Comparison of ENCODE assay signal across 28 cellular contexts in genomic region chr3:123686254-123686653, GRCh38.
DNase-seq lines count a peak whose midpoint lies in the region; ATAC-seq, FAIRE-seq and TF ChIP-seq lines count a peak whose summit lies in the region.
"Had no signal": no experiment of that assay in that cellular context is flagged by ENCODE, and none has a peak within 500 bp of the region (broad histone marks: within the 10 kb centered on the region; RNA-seq: fewer than 3 reads in every experiment).

No MANE protein-coding gene starts in this region.

- POLR2A ChIA-PET in HepG2 (lab: Yijun Ruan, JAX), result interaction anchor here (0.7 kb wide), 2 partner anchors 16 to 33 kb away, joined by 3 read pairs; no protein-coding TSS in a partner anchor

- TF ChIP-seq RAD21 in HepG2 (CRISPR knock-in tag; IDR thresholded peaks at IDR 0.05), result no peak

- TF ChIP-seq POLR2A in HepG2 (IDR thresholded peaks at IDR 0.05; ENCODE audit: insufficient read depth in 1 of 2, low read depth in 2 of 2, low read length in 2 of 2) (no peak), right lobe of liver (IDR thresholded peaks at IDR 0.05) (no peak)

- DNase-seq in HepG2 (ENCODE audit: low spot score), result no peak
- no peak for DNase-seq in right lobe of liver
- peak; percentile 67 for DNase-seq in fibroblast of the conjunctiva (ENCODE audit: low read depth)
- peak; percentile 60 for DNase-seq in skeletal muscle cell (ENCODE audit: low read depth)
- no peak for DNase-seq in nucleus accumbens (lab: John Stamatoyannopoulos, UW)
- DNase-seq in DMS79 (lab: John Stamatoyannopoulos, UW), result no peak
- DNase-seq: activated CD4-positive, alpha-beta memory T cell treated with anti-CD3 and anti-CD28 coated beads, Interleukin-2, amount 10 ng/mL, durations not matched to agents 7 days and 5 days; activated CD4-positive, CD25-positive, alpha-beta regulatory T cell; activated gamma-delta T cell; activated naive CD8-positive, alpha-beta T cell treated with anti-CD3 and anti-CD28 coated beads, Interleukin-2, amount 50 U/mL, for 24 hours; activated T-cell treated with anti-CD3 and anti-CD28 coated beads for 4 hours; BE2C; COR-L47; DND-41; NCI-H1694; NCI-H2171 treated with DMSO at 0.1 percent for 48 hours; NCI-H524 treated with DMSO at 0.1 percent for 48 hours; occipital lobe; retina; T1000 had no signal

- ATAC-seq in HepG2, result no peak
- no peak for ATAC-seq in right lobe of liver
- ATAC-seq in HG02852 (IDR thresholded peaks at IDR 0.05; ENCODE audit: unreplicated experiment), result no peak
- no peak for ATAC-seq in HG03469 (IDR thresholded peaks at IDR 0.05; ENCODE audit: unreplicated experiment)
- ATAC-seq: activated naive CD8-positive, alpha-beta T cell treated with anti-CD3 and anti-CD28 coated beads, Interleukin-2, amount 50 U/mL, for 24 hours; SK-N-SH treated with all-trans-retinoic acid at 6 μM for 48 hours had no signal

- H3K27me3 ChIP-seq in HepG2 (ENCODE audit: control insufficient read depth in 1 of 2, insufficient read depth in 2 of 2, low read length in 2 of 2), result no peaks in the 10 kb centered on the region
- H3K27me3 ChIP-seq in right lobe of liver, result no peaks in the 10 kb centered on the region
- H3K27me3 ChIP-seq: BE2C had no signal

- CTCF ChIA-PET in HepG2 (lab: Yijun Ruan, JAX; ENCODE audit: low intra/inter-chr PET ratio, low total read pairs), result no interaction called here

- no peaks in the 10 kb centered on the region for H4K20me1 ChIP-seq in HepG2 (ENCODE audit: insufficient read depth, low read length)

- intact Hi-C loops in HepG2 (cut with micrococcal nuclease; ENCODE audit: unreplicated experiment) (no loop called here), right lobe of liver (cut with DNase I) (no loop called here)

- in situ Hi-C loops in HepG2 (cut with HindIII; ENCODE audit: extremely low pct_ligation_motif_present, low pct_unique_long_range_greater_than_20kb), result no loop called here

- no peaks in the 10 kb centered on the region for H3K79me2 ChIP-seq in HepG2 (ENCODE audit: insufficient read depth, low read length)

- BruUV-seq in HepG2 (replicated peaks; lab: Mats Ljungman, UMichigan), result no TSS peak

- peaks cover 29% of the 10 kb centered on the region for H3K4me1 ChIP-seq in HepG2 (ENCODE audit: insufficient read depth, low read length)
- no peaks in the 10 kb centered on the region for H3K4me1 ChIP-seq in right lobe of liver
- H3K4me1 ChIP-seq: BE2C had no signal

- H2AFZ ChIP-seq in HepG2 (ENCODE audit: low read length), result no peak overlapping the region

- H3K27ac ChIP-seq in HepG2 (ENCODE audit: extremely low read length, insufficient read depth, low read length) (no peak overlapping the region), right lobe of liver (no peak overlapping the region)
- H3K27ac ChIP-seq: KMS-11 had no signal

- no peak for TF ChIP-seq CTCF in HepG2 (CRISPR knock-in tag; IDR thresholded peaks at IDR 0.05)
- TF ChIP-seq CTCF in right lobe of liver (IDR thresholded peaks at IDR 0.05), result no peak

- no peak overlapping the region for H3K9ac ChIP-seq in HepG2 (ENCODE audit: insufficient read depth, low read depth, low read length)
- H3K9ac ChIP-seq: KMS-11 had no signal

- H3K36me3 ChIP-seq in HepG2 (replicated peaks in 1 of 2; ENCODE audit: control insufficient read depth in 1 of 2, insufficient read depth in 2 of 2, low read length in 2 of 2) (peaks cover 11 to 39% of the 10 kb centered on the region in 2 experiments; a peak in 4 of 5 replicates), right lobe of liver (peaks cover 0 to 59% (median 22%) of the 10 kb centered on the region in 4 donors)
- H3K36me3 ChIP-seq: BE2C had no signal

- 85% methylated on average over 4 of the region's 4 CpGs for WGBS in HepG2 (ENCODE audit: low lambda C conversion rate)
- WGBS in right lobe of liver (ENCODE audit: insufficient coverage, low coverage, low lambda C conversion rate, missing lambda C conversion rate), result 68% methylated on average over 3 of the region's 4 CpGs

- no peak overlapping the region for H3K4me2 ChIP-seq in HepG2 (ENCODE audit: low read depth, low read length)
- H3K4me2 ChIP-seq: KMS-11 had no signal

- H3K4me3 ChIP-seq in HepG2 (replicated peaks in 1 of 3; ENCODE audit: insufficient read depth in 1 of 3, low read depth in 2 of 3, low read length in 3 of 3) (no peak overlapping the region), right lobe of liver (no peak overlapping the region), skeletal muscle cell (ENCODE audit: low read depth, low read length) (no peak overlapping the region)
- H3K4me3 ChIP-seq: lung had no signal

- no peak for TF ChIP-seq EP300 in HepG2 (IDR thresholded peaks at IDR 0.05; ENCODE audit: low read depth in 2 of 2, low read length in 2 of 2)
- TF ChIP-seq EP300 in HepG2 (CRISPR knock-in tag; IDR thresholded peaks at IDR 0.05; ENCODE audit: borderline replicate concordance), result no peak

- no peaks in the 10 kb centered on the region for H3K9me3 ChIP-seq in HepG2 (ENCODE audit: low read length)
- H3K9me3 ChIP-seq in right lobe of liver, result no peaks in the 10 kb centered on the region
- H3K9me3 ChIP-seq: BE2C had no signal

- no peak for FAIRE-seq in HepG2 (lab: Jason Lieb, UNC)
- FAIRE-seq: bronchial epithelial cell, GM12891, kidney had no signal

TF ChIP-seq in HepG2, 621 proteins besides CTCF, POLR2A, EP300 and RAD21:
- TF ChIP-seq, protein P1, sequence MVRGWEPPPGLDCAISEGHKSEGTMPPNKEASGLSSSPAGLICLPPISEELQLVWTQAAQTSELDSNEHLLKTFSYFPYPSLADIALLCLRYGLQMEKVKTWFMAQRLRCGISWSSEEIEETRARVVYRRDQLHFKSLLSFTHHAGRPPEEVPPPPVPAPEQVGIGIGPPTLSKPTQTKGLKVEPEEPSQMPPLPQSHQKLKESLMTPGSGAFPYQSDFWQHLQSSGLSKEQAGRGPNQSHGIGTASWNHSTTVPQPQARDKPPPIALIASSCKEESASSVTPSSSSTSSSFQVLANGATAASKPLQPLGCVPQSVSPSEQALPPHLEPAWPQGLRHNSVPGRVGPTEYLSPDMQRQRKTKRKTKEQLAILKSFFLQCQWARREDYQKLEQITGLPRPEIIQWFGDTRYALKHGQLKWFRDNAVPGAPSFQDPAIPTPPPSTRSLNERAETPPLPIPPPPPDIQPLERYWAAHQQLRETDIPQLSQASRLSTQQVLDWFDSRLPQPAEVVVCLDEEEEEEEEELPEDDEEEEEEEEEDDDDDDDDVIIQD (CRISPR knock-in tag; IDR thresholded peaks at IDR 0.05; ENCODE audit: low read depth), result no peak
- no peak for TF ChIP-seq TP53 (CRISPR knock-in tag; conservative IDR thresholded peaks at IDR 0.05)
- TF ChIP-seq, protein P2, sequence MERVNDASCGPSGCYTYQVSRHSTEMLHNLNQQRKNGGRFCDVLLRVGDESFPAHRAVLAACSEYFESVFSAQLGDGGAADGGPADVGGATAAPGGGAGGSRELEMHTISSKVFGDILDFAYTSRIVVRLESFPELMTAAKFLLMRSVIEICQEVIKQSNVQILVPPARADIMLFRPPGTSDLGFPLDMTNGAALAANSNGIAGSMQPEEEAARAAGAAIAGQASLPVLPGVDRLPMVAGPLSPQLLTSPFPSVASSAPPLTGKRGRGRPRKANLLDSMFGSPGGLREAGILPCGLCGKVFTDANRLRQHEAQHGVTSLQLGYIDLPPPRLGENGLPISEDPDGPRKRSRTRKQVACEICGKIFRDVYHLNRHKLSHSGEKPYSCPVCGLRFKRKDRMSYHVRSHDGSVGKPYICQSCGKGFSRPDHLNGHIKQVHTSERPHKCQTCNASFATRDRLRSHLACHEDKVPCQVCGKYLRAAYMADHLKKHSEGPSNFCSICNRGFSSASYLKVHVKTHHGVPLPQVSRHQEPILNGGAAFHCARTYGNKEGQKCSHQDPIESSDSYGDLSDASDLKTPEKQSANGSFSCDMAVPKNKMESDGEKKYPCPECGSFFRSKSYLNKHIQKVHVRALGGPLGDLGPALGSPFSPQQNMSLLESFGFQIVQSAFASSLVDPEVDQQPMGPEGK (CRISPR knock-in tag; IDR thresholded peaks at IDR 0.05), result 0 out of 2 replicates have a peak, but pooled peaks have one; percentile 15
- TF ChIP-seq, protein P3, sequence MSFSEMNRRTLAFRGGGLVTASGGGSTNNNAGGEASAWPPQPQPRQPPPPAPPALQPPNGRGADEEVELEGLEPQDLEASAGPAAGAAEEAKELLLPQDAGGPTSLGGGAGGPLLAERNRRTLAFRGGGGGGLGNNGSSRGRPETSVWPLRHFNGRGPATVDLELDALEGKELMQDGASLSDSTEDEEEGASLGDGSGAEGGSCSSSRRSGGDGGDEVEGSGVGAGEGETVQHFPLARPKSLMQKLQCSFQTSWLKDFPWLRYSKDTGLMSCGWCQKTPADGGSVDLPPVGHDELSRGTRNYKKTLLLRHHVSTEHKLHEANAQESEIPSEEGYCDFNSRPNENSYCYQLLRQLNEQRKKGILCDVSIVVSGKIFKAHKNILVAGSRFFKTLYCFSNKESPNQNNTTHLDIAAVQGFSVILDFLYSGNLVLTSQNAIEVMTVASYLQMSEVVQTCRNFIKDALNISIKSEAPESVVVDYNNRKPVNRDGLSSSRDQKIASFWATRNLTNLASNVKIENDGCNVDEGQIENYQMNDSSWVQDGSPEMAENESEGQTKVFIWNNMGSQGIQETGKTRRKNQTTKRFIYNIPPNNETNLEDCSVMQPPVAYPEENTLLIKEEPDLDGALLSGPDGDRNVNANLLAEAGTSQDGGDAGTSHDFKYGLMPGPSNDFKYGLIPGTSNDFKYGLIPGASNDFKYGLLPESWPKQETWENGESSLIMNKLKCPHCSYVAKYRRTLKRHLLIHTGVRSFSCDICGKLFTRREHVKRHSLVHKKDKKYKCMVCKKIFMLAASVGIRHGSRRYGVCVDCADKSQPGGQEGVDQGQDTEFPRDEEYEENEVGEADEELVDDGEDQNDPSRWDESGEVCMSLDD (CRISPR knock-in tag; IDR thresholded peaks at IDR 0.05; ENCODE audit: borderline replicate concordance), result no peak
- TF ChIP-seq ZNF883 (CRISPR knock-in tag; IDR thresholded peaks at IDR 0.05; ENCODE audit: not compliant biosample characterization), result no peak

Comparison
In these comparisons a context has a peak if more than half of its experiments do, and no peak if none do; other contexts are left out.
1. DNase-seq: peak in fibroblast of the conjunctiva (single experiment) and skeletal muscle cell (single experiment); none in HepG2 (single experiment), right lobe of liver (0 of 3), nucleus accumbens (0 of 56) and DMS79 (single experiment).